1 cellular context compared by ENCODE assay signal in the genomic region with DNA sequence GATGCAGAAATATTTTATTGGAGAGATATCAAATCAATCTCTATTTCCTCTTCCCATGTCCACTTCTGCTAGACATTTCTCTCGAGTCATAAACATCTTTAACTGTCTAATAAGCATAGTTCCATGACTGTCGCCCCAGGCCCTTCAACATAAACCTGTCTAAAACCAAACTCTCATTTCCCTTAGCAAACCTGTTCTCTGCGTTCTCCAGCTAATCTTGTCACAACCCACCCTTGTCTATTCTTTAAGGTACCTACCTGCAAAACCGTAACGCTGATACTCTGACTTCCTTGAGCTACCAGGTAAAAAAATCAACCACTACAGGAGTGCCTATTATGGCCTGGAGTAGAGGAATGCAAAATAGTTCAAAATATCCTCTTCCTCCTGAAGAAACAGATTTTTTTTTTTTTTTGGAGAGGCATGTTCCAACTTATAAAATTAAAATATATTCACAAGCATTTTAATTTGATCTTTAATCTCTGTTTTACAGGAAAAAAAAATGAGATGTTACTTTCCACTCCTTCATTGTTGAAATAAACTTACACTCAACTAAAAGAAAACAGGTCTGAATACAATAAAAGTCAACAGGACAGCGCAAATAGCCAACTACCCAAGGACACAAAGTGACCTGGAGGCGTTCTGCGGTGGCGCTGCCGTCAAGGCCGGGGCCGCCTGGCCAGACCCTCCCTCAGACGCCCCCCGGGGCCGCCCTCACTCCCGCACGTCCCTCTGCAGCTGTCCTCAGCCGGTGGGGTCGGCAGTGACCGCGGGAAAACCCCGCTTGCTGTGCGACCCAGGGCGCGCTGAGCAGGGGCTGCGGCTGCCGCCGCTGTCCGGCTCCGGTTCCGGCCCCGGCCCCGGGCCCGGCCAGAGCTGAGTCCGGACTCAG.
TF ChIP-seq lines count a peak whose summit lies in the region.

No MANE protein-coding gene starts in this region.

TF ChIP-seq in HepG2, 621 proteins besides CTCF, POLR2A, EP300 and RAD21 (continues in another document):
- TF ChIP-seq ETV5 (CRISPR knock-in tag; IDR thresholded peaks at IDR 0.05; ENCODE audit: borderline replicate concordance) (no peak; the same call in 1 of the 2 replicates), KDM5A (IDR thresholded peaks at IDR 0.05; ENCODE audit: borderline replicate concordance, low read length) (peak; percentile 37; the same call in 1 of the 2 replicates), ZFP1 (CRISPR knock-in tag; IDR thresholded peaks at IDR 0.05) (no peak), ZNF264 (CRISPR knock-in tag; IDR thresholded peaks at IDR 0.05) (no peak), MZF1 (CRISPR knock-in tag; IDR thresholded peaks at IDR 0.05; ENCODE audit: borderline replicate concordance) (no peak), ZBTB7B (CRISPR knock-in tag; IDR thresholded peaks at IDR 0.05) (peak; percentile 34; the same call in 1 of the 2 replicates), SOX13 (IDR thresholded peaks at IDR 0.05) (no peak), SOX13 (CRISPR knock-in tag; conservative IDR thresholded peaks at IDR 0.05 in 1 of 2, IDR thresholded peaks at IDR 0.05 in 1 of 2) (0 out of 4 replicates have a peak, but pooled peaks of 1 of the 2 experiments have one; percentile 11), SYNCRIP (IDR thresholded peaks at IDR 0.05; ENCODE audit: insufficient read depth, low read depth, low read length) (no peak), ZNF253 (CRISPR knock-in tag; IDR thresholded peaks at IDR 0.05; ENCODE audit: borderline replicate concordance) (peak; percentile 54; the same call in 1 of the 2 replicates), RXRB (CRISPR knock-in tag; IDR thresholded peaks at IDR 0.05; ENCODE audit: borderline replicate concordance) (no peak), TMF1 (CRISPR knock-in tag; IDR thresholded peaks at IDR 0.05; ENCODE audit: low read depth) (no peak), NRL (CRISPR knock-in tag; IDR thresholded peaks at IDR 0.05; ENCODE audit: borderline replicate concordance) (0 out of 2 replicates have a peak, but pooled peaks have one; percentile 64), PAWR (CRISPR knock-in tag; IDR thresholded peaks at IDR 0.05; ENCODE audit: borderline replicate concordance) (no peak), ZNF563 (CRISPR knock-in tag; IDR thresholded peaks at IDR 0.05) (no peak), ZFAT (CRISPR knock-in tag; conservative IDR thresholded peaks at IDR 0.05) (0 out of 2 replicates have a peak, but pooled peaks have one; percentile 72), TBL1XR1 (IDR thresholded peaks at IDR 0.05; ENCODE audit: borderline replicate concordance, low read length, partially characterized antibody) (no peak), ZNF615 (CRISPR knock-in tag; IDR thresholded peaks at IDR 0.05; ENCODE audit: borderline replicate concordance) (0 out of 2 replicates have a peak, but pooled peaks have one; percentile 26), ZBTB3 (CRISPR knock-in tag; IDR thresholded peaks at IDR 0.05; ENCODE audit: borderline replicate concordance, low read depth) (no peak), MED13 (CRISPR knock-in tag; IDR thresholded peaks at IDR 0.05) (peak; percentile 41; the same call in 1 of the 2 replicates), SMAD1 (CRISPR knock-in tag; IDR thresholded peaks at IDR 0.05; ENCODE audit: borderline replicate concordance, low read depth) (no peak), FOXJ3 (CRISPR knock-in tag; IDR thresholded peaks at IDR 0.05; ENCODE audit: borderline replicate concordance) (0 out of 2 replicates have a peak, but pooled peaks have one; percentile 17), KDM2A (CRISPR knock-in tag; IDR thresholded peaks at IDR 0.05; ENCODE audit: borderline replicate concordance, low read depth) (0 out of 2 replicates have a peak, but pooled peaks have one; percentile 43), NKX3-1 (CRISPR knock-in tag; IDR thresholded peaks at IDR 0.05) (0 out of 2 replicates have a peak, but pooled peaks have one; percentile 52), HNRNPLL (IDR thresholded peaks at IDR 0.05; ENCODE audit: low read depth, low read length, poor library complexity, severe bottlenecking) (no peak), ZNF792 (CRISPR knock-in tag; IDR thresholded peaks at IDR 0.05) (no peak), MAFG (CRISPR knock-in tag; IDR thresholded peaks at IDR 0.05) (no peak), NR2F1 (CRISPR knock-in tag; IDR thresholded peaks at IDR 0.05) (no peak), SP5 (CRISPR knock-in tag; IDR thresholded peaks at IDR 0.05; ENCODE audit: borderline replicate concordance, low read depth) (no peak), HNRNPL (IDR thresholded peaks at IDR 0.05; ENCODE audit: low read depth, low read length) (no peak), SMARCC2 (IDR thresholded peaks at IDR 0.05) (no peak), ZNF317 (CRISPR knock-in tag; IDR thresholded peaks at IDR 0.05) (no peak), ZNF737 (CRISPR knock-in tag; IDR thresholded peaks at IDR 0.05; ENCODE audit: borderline replicate concordance) (0 out of 2 replicates have a peak, but pooled peaks have one; percentile 33), ZNF781 (CRISPR knock-in tag; IDR thresholded peaks at IDR 0.05; ENCODE audit: borderline replicate concordance, not compliant biosample characterization) (peak; percentile 7), ZNF333 (CRISPR knock-in tag; IDR thresholded peaks at IDR 0.05; ENCODE audit: borderline replicate concordance) (peak; percentile 36; the same call in 1 of the 2 replicates), XRCC5 (optimal IDR thresholded peaks at IDR 0.05; ENCODE audit: low read length) (peak; percentile 57), ELF1 (CRISPR knock-in tag; IDR thresholded peaks at IDR 0.05) (no peak), ELF4 (CRISPR knock-in tag; IDR thresholded peaks at IDR 0.05; ENCODE audit: borderline replicate concordance) (no peak), HIVEP1 (CRISPR knock-in tag; IDR thresholded peaks at IDR 0.05) (peak; percentile 65; the same call in 1 of the 2 replicates)
- TF ChIP-seq, protein P1, sequence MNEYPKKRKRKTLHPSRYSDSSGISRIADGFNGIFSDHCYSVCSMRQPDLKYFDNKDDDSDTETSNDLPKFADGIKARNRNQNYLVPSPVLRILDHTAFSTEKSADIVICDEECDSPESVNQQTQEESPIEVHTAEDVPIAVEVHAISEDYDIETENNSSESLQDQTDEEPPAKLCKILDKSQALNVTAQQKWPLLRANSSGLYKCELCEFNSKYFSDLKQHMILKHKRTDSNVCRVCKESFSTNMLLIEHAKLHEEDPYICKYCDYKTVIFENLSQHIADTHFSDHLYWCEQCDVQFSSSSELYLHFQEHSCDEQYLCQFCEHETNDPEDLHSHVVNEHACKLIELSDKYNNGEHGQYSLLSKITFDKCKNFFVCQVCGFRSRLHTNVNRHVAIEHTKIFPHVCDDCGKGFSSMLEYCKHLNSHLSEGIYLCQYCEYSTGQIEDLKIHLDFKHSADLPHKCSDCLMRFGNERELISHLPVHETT (CRISPR knock-in tag; conservative IDR thresholded peaks at IDR 0.05), result no peak
- TF ChIP-seq, protein P2, sequence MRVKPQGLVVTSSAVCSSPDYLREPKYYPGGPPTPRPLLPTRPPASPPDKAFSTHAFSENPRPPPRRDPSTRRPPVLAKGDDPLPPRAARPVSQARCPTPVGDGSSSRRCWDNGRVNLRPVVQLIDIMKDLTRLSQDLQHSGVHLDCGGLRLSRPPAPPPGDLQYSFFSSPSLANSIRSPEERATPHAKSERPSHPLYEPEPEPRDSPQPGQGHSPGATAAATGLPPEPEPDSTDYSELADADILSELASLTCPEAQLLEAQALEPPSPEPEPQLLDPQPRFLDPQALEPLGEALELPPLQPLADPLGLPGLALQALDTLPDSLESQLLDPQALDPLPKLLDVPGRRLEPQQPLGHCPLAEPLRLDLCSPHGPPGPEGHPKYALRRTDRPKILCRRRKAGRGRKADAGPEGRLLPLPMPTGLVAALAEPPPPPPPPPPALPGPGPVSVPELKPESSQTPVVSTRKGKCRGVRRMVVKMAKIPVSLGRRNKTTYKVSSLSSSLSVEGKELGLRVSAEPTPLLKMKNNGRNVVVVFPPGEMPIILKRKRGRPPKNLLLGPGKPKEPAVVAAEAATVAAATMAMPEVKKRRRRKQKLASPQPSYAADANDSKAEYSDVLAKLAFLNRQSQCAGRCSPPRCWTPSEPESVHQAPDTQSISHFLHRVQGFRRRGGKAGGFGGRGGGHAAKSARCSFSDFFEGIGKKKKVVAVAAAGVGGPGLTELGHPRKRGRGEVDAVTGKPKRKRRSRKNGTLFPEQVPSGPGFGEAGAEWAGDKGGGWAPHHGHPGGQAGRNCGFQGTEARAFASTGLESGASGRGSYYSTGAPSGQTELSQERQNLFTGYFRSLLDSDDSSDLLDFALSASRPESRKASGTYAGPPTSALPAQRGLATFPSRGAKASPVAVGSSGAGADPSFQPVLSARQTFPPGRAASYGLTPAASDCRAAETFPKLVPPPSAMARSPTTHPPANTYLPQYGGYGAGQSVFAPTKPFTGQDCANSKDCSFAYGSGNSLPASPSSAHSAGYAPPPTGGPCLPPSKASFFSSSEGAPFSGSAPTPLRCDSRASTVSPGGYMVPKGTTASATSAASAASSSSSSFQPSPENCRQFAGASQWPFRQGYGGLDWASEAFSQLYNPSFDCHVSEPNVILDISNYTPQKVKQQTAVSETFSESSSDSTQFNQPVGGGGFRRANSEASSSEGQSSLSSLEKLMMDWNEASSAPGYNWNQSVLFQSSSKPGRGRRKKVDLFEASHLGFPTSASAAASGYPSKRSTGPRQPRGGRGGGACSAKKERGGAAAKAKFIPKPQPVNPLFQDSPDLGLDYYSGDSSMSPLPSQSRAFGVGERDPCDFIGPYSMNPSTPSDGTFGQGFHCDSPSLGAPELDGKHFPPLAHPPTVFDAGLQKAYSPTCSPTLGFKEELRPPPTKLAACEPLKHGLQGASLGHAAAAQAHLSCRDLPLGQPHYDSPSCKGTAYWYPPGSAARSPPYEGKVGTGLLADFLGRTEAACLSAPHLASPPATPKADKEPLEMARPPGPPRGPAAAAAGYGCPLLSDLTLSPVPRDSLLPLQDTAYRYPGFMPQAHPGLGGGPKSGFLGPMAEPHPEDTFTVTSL (CRISPR knock-in tag; IDR thresholded peaks at IDR 0.05; ENCODE audit: borderline replicate concordance), result no peak; the same call in 1 of the 2 replicates
- TF ChIP-seq, protein P3, sequence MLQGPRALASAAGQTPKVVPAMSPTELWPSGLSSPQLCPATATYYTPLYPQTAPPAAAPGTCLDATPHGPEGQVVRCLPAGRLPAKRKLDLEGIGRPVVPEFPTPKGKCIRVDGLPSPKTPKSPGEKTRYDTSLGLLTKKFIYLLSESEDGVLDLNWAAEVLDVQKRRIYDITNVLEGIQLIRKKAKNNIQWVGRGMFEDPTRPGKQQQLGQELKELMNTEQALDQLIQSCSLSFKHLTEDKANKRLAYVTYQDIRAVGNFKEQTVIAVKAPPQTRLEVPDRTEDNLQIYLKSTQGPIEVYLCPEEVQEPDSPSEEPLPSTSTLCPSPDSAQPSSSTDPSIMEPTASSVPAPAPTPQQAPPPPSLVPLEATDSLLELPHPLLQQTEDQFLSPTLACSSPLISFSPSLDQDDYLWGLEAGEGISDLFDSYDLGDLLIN (CRISPR knock-in tag; IDR thresholded peaks at IDR 0.05; ENCODE audit: borderline replicate concordance), result 0 out of 2 replicates have a peak, but pooled peaks have one; percentile 70
- TF ChIP-seq, protein P4, sequence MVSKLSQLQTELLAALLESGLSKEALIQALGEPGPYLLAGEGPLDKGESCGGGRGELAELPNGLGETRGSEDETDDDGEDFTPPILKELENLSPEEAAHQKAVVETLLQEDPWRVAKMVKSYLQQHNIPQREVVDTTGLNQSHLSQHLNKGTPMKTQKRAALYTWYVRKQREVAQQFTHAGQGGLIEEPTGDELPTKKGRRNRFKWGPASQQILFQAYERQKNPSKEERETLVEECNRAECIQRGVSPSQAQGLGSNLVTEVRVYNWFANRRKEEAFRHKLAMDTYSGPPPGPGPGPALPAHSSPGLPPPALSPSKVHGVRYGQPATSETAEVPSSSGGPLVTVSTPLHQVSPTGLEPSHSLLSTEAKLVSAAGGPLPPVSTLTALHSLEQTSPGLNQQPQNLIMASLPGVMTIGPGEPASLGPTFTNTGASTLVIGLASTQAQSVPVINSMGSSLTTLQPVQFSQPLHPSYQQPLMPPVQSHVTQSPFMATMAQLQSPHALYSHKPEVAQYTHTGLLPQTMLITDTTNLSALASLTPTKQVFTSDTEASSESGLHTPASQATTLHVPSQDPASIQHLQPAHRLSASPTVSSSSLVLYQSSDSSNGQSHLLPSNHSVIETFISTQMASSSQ (IDR thresholded peaks at IDR 0.05; ENCODE audit: low read depth), result no peak
- TF ChIP-seq, protein P4 (CRISPR knock-in tag; IDR thresholded peaks at IDR 0.05; ENCODE audit: borderline replicate concordance), result no peak
- TF ChIP-seq, protein P5, sequence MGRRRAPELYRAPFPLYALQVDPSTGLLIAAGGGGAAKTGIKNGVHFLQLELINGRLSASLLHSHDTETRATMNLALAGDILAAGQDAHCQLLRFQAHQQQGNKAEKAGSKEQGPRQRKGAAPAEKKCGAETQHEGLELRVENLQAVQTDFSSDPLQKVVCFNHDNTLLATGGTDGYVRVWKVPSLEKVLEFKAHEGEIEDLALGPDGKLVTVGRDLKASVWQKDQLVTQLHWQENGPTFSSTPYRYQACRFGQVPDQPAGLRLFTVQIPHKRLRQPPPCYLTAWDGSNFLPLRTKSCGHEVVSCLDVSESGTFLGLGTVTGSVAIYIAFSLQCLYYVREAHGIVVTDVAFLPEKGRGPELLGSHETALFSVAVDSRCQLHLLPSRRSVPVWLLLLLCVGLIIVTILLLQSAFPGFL (CRISPR knock-in tag; IDR thresholded peaks at IDR 0.05), result no peak
- TF ChIP-seq, protein P6, sequence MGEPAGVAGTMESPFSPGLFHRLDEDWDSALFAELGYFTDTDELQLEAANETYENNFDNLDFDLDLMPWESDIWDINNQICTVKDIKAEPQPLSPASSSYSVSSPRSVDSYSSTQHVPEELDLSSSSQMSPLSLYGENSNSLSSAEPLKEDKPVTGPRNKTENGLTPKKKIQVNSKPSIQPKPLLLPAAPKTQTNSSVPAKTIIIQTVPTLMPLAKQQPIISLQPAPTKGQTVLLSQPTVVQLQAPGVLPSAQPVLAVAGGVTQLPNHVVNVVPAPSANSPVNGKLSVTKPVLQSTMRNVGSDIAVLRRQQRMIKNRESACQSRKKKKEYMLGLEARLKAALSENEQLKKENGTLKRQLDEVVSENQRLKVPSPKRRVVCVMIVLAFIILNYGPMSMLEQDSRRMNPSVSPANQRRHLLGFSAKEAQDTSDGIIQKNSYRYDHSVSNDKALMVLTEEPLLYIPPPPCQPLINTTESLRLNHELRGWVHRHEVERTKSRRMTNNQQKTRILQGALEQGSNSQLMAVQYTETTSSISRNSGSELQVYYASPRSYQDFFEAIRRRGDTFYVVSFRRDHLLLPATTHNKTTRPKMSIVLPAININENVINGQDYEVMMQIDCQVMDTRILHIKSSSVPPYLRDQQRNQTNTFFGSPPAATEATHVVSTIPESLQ (CRISPR knock-in tag; conservative IDR thresholded peaks at IDR 0.05), result no peak
